1 cellular context compared by ENCODE assay signal in genomic region chr6:156776841-156777576, GRCh38.
A peak's percentile ranks its signal among the peaks of the same experiment; 100 is the strongest.
TF ChIP-seq lines count a peak whose summit lies in the region.

TSS of gene ARID1B (plus strand) at chr6:156777378. CDS start at chr6:156777681, 303 bp downstream.

TF ChIP-seq in HepG2, 621 proteins besides CTCF, POLR2A, EP300 and RAD21 (continued from another document and continues in another):
- TF ChIP-seq ZNF639 (CRISPR knock-in tag; conservative IDR thresholded peaks at IDR 0.05) = peak; percentile 32; the same call in 1 of the 2 replicates
- no peak for TF ChIP-seq RAD51 (IDR thresholded peaks at IDR 0.05; ENCODE audit: borderline replicate concordance)
- no peak for TF ChIP-seq NONO (IDR thresholded peaks at IDR 0.05)
- TF ChIP-seq NONO (CRISPR knock-in tag; conservative IDR thresholded peaks at IDR 0.05) = 0 out of 2 replicates have a peak, but pooled peaks have one; percentile 31
- no peak; the same call in 1 of the 2 replicates for TF ChIP-seq NR1H2 (CRISPR knock-in tag; IDR thresholded peaks at IDR 0.05; ENCODE audit: borderline replicate concordance, low read depth)
- no peak for TF ChIP-seq ZNF251 (CRISPR knock-in tag; IDR thresholded peaks at IDR 0.05)
- no peak for TF ChIP-seq SP140L (CRISPR knock-in tag; IDR thresholded peaks at IDR 0.05; ENCODE audit: borderline replicate concordance)
- TF ChIP-seq NFATC3 (CRISPR knock-in tag; IDR thresholded peaks at IDR 0.05) = no peak
- no peak for TF ChIP-seq ZNF12 (CRISPR knock-in tag; IDR thresholded peaks at IDR 0.05)
- TF ChIP-seq SATB2 (CRISPR knock-in tag; IDR thresholded peaks at IDR 0.05) = no peak
- TF ChIP-seq ZHX1 (CRISPR knock-in tag; IDR thresholded peaks at IDR 0.05; ENCODE audit: low read depth) = no peak
- 0 out of 2 replicates have a peak, but pooled peaks have one; percentile 68 for TF ChIP-seq RELA (CRISPR knock-in tag; IDR thresholded peaks at IDR 0.05)
- no peak for TF ChIP-seq ZNF225 (CRISPR knock-in tag; IDR thresholded peaks at IDR 0.05)
- no peak; the same call in 1 of the 2 replicates for TF ChIP-seq ZNF180 (CRISPR knock-in tag; IDR thresholded peaks at IDR 0.05; ENCODE audit: borderline replicate concordance, low read depth)
- no peak for TF ChIP-seq HMG20B (CRISPR knock-in tag; conservative IDR thresholded peaks at IDR 0.05)
- TF ChIP-seq HMGXB4 (CRISPR knock-in tag; IDR thresholded peaks at IDR 0.05; ENCODE audit: borderline replicate concordance in 1 of 2, low read depth in 1 of 2) = peak; percentile 37 to 70; a peak in 2 of 4 replicates
- no peak for TF ChIP-seq SRSF9 (IDR thresholded peaks at IDR 0.05; ENCODE audit: borderline replicate concordance, insufficient read depth, low read depth, low read length, poor library complexity, severe bottlenecking)
- no peak for TF ChIP-seq FOXK2 (IDR thresholded peaks at IDR 0.05)
- no peak for TF ChIP-seq ZNF572 (CRISPR knock-in tag; IDR thresholded peaks at IDR 0.05)
- no peak for TF ChIP-seq HNF1A (IDR thresholded peaks at IDR 0.05; ENCODE audit: low read depth)
- no peak; the same call in 1 of the 2 replicates for TF ChIP-seq HNF1A (CRISPR knock-in tag; IDR thresholded peaks at IDR 0.05; ENCODE audit: borderline replicate concordance)
- 0 out of 2 replicates have a peak, but pooled peaks have one; percentile 43 for TF ChIP-seq ZNF280B (CRISPR knock-in tag; IDR thresholded peaks at IDR 0.05; ENCODE audit: borderline replicate concordance)
- no peak for TF ChIP-seq ARID3A (IDR thresholded peaks at IDR 0.05; ENCODE audit: low read depth, low read length)
- TF ChIP-seq IKZF1 (IDR thresholded peaks at IDR 0.05) = no peak
- TF ChIP-seq NFE2 (CRISPR knock-in tag; IDR thresholded peaks at IDR 0.05) = no peak
- peak; percentile 94 for TF ChIP-seq PHF8 (CRISPR knock-in tag; IDR thresholded peaks at IDR 0.05)
- no peak for TF ChIP-seq PLRG1 (conservative IDR thresholded peaks at IDR 0.05)
- TF ChIP-seq ZFP62 (CRISPR knock-in tag; IDR thresholded peaks at IDR 0.05) = no peak
- no peak for TF ChIP-seq ZNF816 (CRISPR knock-in tag; IDR thresholded peaks at IDR 0.05; ENCODE audit: borderline replicate concordance)
- no peak for TF ChIP-seq FIP1L1 (IDR thresholded peaks at IDR 0.05; ENCODE audit: borderline replicate concordance, insufficient read depth, low read depth, low read length)
- peak; percentile 37 for TF ChIP-seq PTBP1 (IDR thresholded peaks at IDR 0.05; ENCODE audit: low read depth, low read length, poor library complexity, severe bottlenecking)
- peak; percentile 56 for TF ChIP-seq SPEN (CRISPR knock-in tag; IDR thresholded peaks at IDR 0.05; ENCODE audit: low read depth)
- no peak for TF ChIP-seq IRX3 (CRISPR knock-in tag; IDR thresholded peaks at IDR 0.05; ENCODE audit: borderline replicate concordance, low read depth)
- no peak for TF ChIP-seq ZNF20 (CRISPR knock-in tag; IDR thresholded peaks at IDR 0.05)
- TF ChIP-seq SMYD3 (CRISPR knock-in tag; IDR thresholded peaks at IDR 0.05) = no peak
- TF ChIP-seq ZC3H13 (CRISPR knock-in tag; IDR thresholded peaks at IDR 0.05) = peak; percentile 62
- no peak for TF ChIP-seq SIX1 (CRISPR knock-in tag; IDR thresholded peaks at IDR 0.05; ENCODE audit: borderline replicate concordance)
- no peak for TF ChIP-seq JUNB (CRISPR knock-in tag; IDR thresholded peaks at IDR 0.05; ENCODE audit: borderline replicate concordance)
- no peak for TF ChIP-seq PREB (CRISPR knock-in tag; IDR thresholded peaks at IDR 0.05)
- TF ChIP-seq ZNF746 (CRISPR knock-in tag; IDR thresholded peaks at IDR 0.05) = no peak; the same call in 1 of the 2 replicates
- peak; percentile 66 for TF ChIP-seq RBM22 (optimal IDR thresholded peaks at IDR 0.05; ENCODE audit: low read length)
- no peak for TF ChIP-seq MIER3 (CRISPR knock-in tag; IDR thresholded peaks at IDR 0.05; ENCODE audit: borderline replicate concordance)
- no peak for TF ChIP-seq ZUFSP (CRISPR knock-in tag; IDR thresholded peaks at IDR 0.05; ENCODE audit: borderline replicate concordance)
- TF ChIP-seq ZGPAT (CRISPR knock-in tag; IDR thresholded peaks at IDR 0.05) = peak; percentile 61; the same call in 1 of the 2 replicates
- peak; percentile 33; the same call in 1 of the 2 replicates for TF ChIP-seq ZNF782 (CRISPR knock-in tag; IDR thresholded peaks at IDR 0.05; ENCODE audit: borderline replicate concordance)
- TF ChIP-seq U2AF1 (optimal IDR thresholded peaks at IDR 0.05; ENCODE audit: low read depth, low read length) = peak; percentile 76
